In the genomic region with DNA sequence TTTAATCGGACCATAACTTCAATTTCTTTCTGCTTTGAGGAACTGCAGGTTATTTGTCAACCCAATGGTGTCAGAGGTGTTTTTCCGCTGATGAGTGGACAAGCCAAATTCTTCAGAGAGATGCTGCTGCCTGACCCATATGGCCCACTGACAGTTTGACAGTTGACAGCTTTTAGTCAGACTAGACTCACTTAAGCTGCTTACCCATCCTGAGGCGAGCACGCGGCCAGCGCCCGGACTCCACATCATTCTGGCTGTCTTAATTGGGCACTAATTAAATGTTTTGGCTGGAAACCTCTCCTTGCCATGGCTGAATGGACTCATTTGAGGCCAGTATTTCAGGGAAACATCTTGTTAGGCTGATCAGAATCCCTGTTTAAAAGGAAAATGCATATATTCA, we compare ENCODE assay signal across 30 cellular contexts.
"Had no signal": no experiment of that assay in that cellular context is flagged by ENCODE, and none has a peak within 500 bp of the region (broad histone marks: within the 10 kb centered on the region; RNA-seq: fewer than 3 reads in every experiment).

No MANE protein-coding gene starts in this region.

- H3K36me3 Mint-ChIP-seq: activated naive CD4-positive, alpha-beta T cell treated with anti-CD3 and anti-CD28 coated beads, Interleukin-2, amount 50 U/mL, for 24 hours; activated naive CD8-positive, alpha-beta T cell treated with anti-CD3 and anti-CD28 coated beads, Interleukin-2, amount 10 ng/mL, durations not matched to agents 7 days and 5 days had no signal

- H3K4me1 Mint-ChIP-seq: activated CD4-positive, alpha-beta T cell treated with anti-CD3 and anti-CD28 coated beads, Interleukin-2, amount 10 ng/mL, durations not matched to agents 24 days and 14 days; activated naive CD4-positive, alpha-beta T cell treated with anti-CD3 and anti-CD28 coated beads, Interleukin-2, amount 50 U/mL, for 24 hours; activated naive CD8-positive, alpha-beta T cell treated with anti-CD3 and anti-CD28 coated beads, Interleukin-2, amount 10 ng/mL, durations not matched to agents 7 days and 5 days; activated T-helper 17 cell treated with anti-CD3 and anti-CD28 coated beads, Interleukin-2, amount 50 U/mL, for 72 hours had no signal

- DNase-seq: activated CD4-positive, alpha-beta T cell treated with anti-CD3 and anti-CD28 coated beads for 1 hour; activated CD4-positive, alpha-beta T cell treated with anti-CD3 and anti-CD28 coated beads, Interleukin-2, amount 10 ng/mL, durations not matched to agents 24 days and 14 days; activated CD4-positive, alpha-beta T cell treated with anti-CD3 and anti-CD28 coated beads, Interleukin-2, amount 50 U/mL, for 4 hours; activated CD4-positive, CD25-positive, alpha-beta regulatory T cell; activated CD8-positive, alpha-beta T cell treated with anti-CD3 and anti-CD28 coated beads for 36 hours; activated effector memory CD4-positive, alpha-beta T cell treated with anti-CD3 and anti-CD28 coated beads, Interleukin-2, amount 50 U/mL, for 16 hours; activated naive CD4-positive, alpha-beta T cell; activated naive CD8-positive, alpha-beta T cell treated with anti-CD3 and anti-CD28 coated beads, Interleukin-2, amount 10 ng/mL, durations not matched to agents 7 days and 5 days; activated T-cell treated with anti-CD3 and anti-CD28 coated beads, Interleukin-2, amount 50 U/mL, for 1 hour; activated T-cell treated with anti-CD3 and anti-CD28 coated beads, Interleukin-2, amount 50 U/mL, for 72 hours; body of pancreas; Kasumi-1; KG1; MG63; MV-4-11; NCI-H1092; NCI-H1436 treated with DMSO at 0.1 percent for 48 hours; NCI-H1694 treated with DMSO at 0.1 percent for 48 hours; NCI-H2029; NCI-H345; NCI-H510A treated with DMSO at 0.1 percent for 48 hours; NCI-H774; SHP77; SJCRH30; SK-N-SH had no signal

- H3K4me3 Mint-ChIP-seq: activated CD4-positive, alpha-beta T cell treated with anti-CD3 and anti-CD28 coated beads, Interleukin-2, amount 10 ng/mL, durations not matched to agents 24 days and 14 days; activated CD8-positive, alpha-beta T cell treated with anti-CD3 and anti-CD28 coated beads for 36 hours; activated naive CD4-positive, alpha-beta T cell treated with anti-CD3 and anti-CD28 coated beads, Interleukin-2, amount 50 U/mL, for 24 hours; activated naive CD8-positive, alpha-beta T cell treated with anti-CD3 and anti-CD28 coated beads, Interleukin-2, amount 10 ng/mL, durations not matched to agents 7 days and 5 days; activated T-cell treated with anti-CD3 and anti-CD28 coated beads, Interleukin-2, amount 50 U/mL, for 72 hours; activated T-helper 17 cell treated with anti-CD3 and anti-CD28 coated beads, Interleukin-2, amount 50 U/mL, for 72 hours; T-helper 1 cell treated with Interleukin-12 subunit alpha and Interleukin-12 subunit beta and Interleukin-4 antibody, amounts not matched to agents 30 μg/mL and 1 μg/mL, for 36 hours; T-helper 2 cell treated with Interferon-gamma antibody and Interleukin-4, amounts not matched to agents 5 μg/mL and 100 μg/mL, for 36 hours had no signal

- H3K27ac Mint-ChIP-seq: activated CD4-positive, alpha-beta T cell treated with anti-CD3 and anti-CD28 coated beads, Interleukin-2, amount 10 ng/mL, durations not matched to agents 24 days and 14 days; activated CD8-positive, alpha-beta T cell treated with anti-CD3 and anti-CD28 coated beads for 36 hours; activated naive CD4-positive, alpha-beta T cell treated with anti-CD3 and anti-CD28 coated beads, Interleukin-2, amount 50 U/mL, for 24 hours; activated naive CD8-positive, alpha-beta T cell treated with anti-CD3 and anti-CD28 coated beads, Interleukin-2, amount 10 ng/mL, durations not matched to agents 7 days and 5 days; activated T-cell treated with anti-CD3 and anti-CD28 coated beads, Interleukin-2, amount 50 U/mL, for 72 hours; activated T-helper 17 cell treated with anti-CD3 and anti-CD28 coated beads, Interleukin-2, amount 50 U/mL, for 72 hours; T-helper 1 cell treated with Interleukin-12 subunit alpha and Interleukin-12 subunit beta and Interleukin-4 antibody, amounts not matched to agents 30 μg/mL and 1 μg/mL, for 36 hours; T-helper 2 cell treated with Interferon-gamma antibody and Interleukin-4, amounts not matched to agents 5 μg/mL and 100 μg/mL, for 36 hours had no signal

- ATAC-seq: activated CD8-positive, alpha-beta T cell treated with anti-CD3 and anti-CD28 coated beads for 36 hours; activated T-cell treated with anti-CD3 and anti-CD28 coated beads, Interleukin-2, amount 50 U/mL, for 72 hours; activated T-helper 17 cell treated with anti-CD3 and anti-CD28 coated beads, Interleukin-2, amount 50 U/mL, for 72 hours; body of pancreas; Panc1 had no signal

- H3K9me3 Mint-ChIP-seq: activated CD4-positive, alpha-beta T cell treated with anti-CD3 and anti-CD28 coated beads, Interleukin-2, amount 10 ng/mL, durations not matched to agents 24 days and 14 days; activated CD8-positive, alpha-beta T cell treated with anti-CD3 and anti-CD28 coated beads for 36 hours; activated naive CD4-positive, alpha-beta T cell treated with anti-CD3 and anti-CD28 coated beads, Interleukin-2, amount 50 U/mL, for 24 hours; activated naive CD8-positive, alpha-beta T cell treated with anti-CD3 and anti-CD28 coated beads, Interleukin-2, amount 10 ng/mL, durations not matched to agents 7 days and 5 days; activated T-cell treated with anti-CD3 and anti-CD28 coated beads, Interleukin-2, amount 50 U/mL, for 72 hours; activated T-helper 17 cell treated with anti-CD3 and anti-CD28 coated beads, Interleukin-2, amount 50 U/mL, for 72 hours; T-helper 1 cell treated with Interleukin-12 subunit alpha and Interleukin-12 subunit beta and Interleukin-4 antibody, amounts not matched to agents 30 μg/mL and 1 μg/mL, for 36 hours; T-helper 2 cell treated with Interferon-gamma antibody and Interleukin-4, amounts not matched to agents 5 μg/mL and 100 μg/mL, for 36 hours had no signal
